Comparison of ENCODE assay signal across 1 cellular context in the genomic region with DNA sequence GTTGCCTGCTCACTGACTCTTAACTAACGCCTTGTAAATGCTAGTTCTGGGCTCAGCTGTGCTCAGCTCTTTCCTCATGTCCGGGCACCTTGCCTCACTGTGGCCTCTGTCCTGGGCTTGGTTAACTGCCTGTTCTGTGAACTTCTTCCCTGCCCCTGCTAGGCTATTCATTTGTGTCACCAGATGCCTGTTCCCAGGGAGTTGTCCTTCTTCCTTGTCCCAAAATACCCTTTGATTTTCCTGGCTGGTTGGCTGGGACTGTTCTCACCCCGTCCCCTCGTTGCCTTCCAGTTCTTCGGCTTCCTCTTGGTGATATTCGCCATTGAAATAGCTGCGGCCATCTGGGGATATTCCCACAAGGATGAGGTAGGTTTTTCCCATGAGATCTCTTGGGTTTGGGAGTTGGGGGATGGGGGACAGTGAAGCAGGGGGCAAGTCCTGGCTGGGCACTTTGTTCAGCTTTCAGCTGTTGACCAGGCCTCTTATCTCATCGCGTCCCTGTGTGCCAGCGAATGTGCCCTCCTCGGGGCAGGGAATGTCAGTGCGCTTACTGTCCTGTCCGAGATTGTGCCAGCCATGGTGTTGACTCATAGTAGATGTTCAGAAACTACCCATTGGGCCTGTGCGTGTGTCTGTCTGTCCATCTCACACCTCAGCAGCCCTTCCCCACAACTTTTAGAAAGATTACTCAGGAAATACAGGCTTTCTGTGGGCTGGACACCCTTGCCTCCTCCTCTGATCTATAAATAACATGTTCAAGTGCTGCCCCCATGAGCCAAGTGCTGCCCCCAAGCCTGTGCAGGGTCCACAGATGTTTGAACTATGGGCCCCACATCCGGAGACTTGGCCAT.
TF ChIP-seq lines count a peak whose summit lies in the region.

No MANE protein-coding gene starts in this region.

TF ChIP-seq in HCT116, 20 proteins besides CTCF, POLR2A, EP300 and RAD21 (continued from another document):
- TF ChIP-seq EZH2 (IDR thresholded peaks at IDR 0.05) (no peak), FOSL1 (IDR thresholded peaks at IDR 0.05; ENCODE audit: low read depth) (no peak), CBX3 (IDR thresholded peaks at IDR 0.05; ENCODE audit: low read depth) (no peak), ZFX (IDR thresholded peaks at IDR 0.05) (no peak), CEBPB (IDR thresholded peaks at IDR 0.05; ENCODE audit: low read depth) (no peak)
- TF ChIP-seq, protein P1, sequence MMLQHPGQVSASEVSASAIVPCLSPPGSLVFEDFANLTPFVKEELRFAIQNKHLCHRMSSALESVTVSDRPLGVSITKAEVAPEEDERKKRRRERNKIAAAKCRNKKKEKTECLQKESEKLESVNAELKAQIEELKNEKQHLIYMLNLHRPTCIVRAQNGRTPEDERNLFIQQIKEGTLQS (IDR thresholded peaks at IDR 0.05): no peak
